Comparison of ENCODE assay signal across 1 cellular context in the genomic region with DNA sequence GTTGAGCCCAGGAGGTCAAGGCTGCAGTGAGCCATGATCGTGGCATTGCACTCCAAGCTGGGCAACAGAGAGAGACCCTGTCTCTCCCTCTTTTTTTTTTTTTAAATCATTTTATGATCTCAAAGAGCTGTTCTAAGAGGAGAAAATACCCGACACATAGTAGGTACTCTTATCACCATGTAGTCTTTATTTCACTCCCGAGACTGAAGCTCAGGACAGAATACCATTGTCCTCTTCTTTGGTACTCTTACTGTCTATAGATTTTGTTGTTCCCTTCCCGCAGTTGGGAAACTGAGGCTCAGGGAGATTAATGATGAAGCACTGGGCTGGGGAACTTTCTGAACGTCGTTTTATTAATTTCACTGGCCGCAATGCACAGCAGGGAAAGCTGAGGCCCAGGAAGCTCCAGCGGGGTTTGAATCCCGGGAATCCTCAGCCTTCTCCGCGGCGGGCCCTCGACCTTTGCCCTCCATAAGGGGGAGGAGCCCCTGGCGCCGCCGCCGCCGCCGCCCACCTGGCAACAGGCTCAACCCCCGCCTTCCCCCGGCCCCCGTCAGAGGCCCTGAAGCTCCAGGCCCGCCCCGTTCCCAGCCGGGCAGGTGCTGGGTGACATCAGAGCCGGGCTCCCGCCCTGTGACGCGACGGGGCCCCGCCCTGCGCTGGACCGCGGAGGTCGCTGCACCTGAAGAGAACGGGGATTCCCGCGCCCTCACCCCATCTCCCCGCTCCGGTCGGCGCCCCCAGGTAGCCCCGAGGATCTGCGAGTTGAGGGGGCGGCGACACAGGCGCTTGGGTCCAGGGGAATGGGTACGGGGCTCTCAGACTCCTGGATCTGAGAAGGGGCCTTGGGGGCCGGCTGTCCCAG.
TF ChIP-seq lines count a peak whose summit lies in the region.

No MANE protein-coding gene starts in this region.

TF ChIP-seq in HepG2, 621 proteins besides CTCF, POLR2A, EP300 and RAD21 (continues in another document):
- peak; percentile 57 for TF ChIP-seq PTBP1 (IDR thresholded peaks at IDR 0.05; ENCODE audit: low read depth, low read length, poor library complexity, severe bottlenecking)
- peak; percentile 84 for TF ChIP-seq NR2C2 (CRISPR knock-in tag; IDR thresholded peaks at IDR 0.05; ENCODE audit: borderline replicate concordance)
- TF ChIP-seq, protein P1, sequence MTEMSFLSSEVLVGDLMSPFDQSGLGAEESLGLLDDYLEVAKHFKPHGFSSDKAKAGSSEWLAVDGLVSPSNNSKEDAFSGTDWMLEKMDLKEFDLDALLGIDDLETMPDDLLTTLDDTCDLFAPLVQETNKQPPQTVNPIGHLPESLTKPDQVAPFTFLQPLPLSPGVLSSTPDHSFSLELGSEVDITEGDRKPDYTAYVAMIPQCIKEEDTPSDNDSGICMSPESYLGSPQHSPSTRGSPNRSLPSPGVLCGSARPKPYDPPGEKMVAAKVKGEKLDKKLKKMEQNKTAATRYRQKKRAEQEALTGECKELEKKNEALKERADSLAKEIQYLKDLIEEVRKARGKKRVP (CRISPR knock-in tag; IDR thresholded peaks at IDR 0.05): 0 out of 4 replicates have a peak, but pooled peaks of 1 of the 2 experiments have one; percentile 34
- no peak for TF ChIP-seq ZSCAN12 (CRISPR knock-in tag; IDR thresholded peaks at IDR 0.05)
- TF ChIP-seq POLR2AphosphoS5 (IDR thresholded peaks at IDR 0.05; ENCODE audit: low read depth, low read length): 0 out of 2 replicates have a peak, but pooled peaks have one; percentile 25
- 0 out of 2 replicates have a peak, but pooled peaks have one; percentile 47 for TF ChIP-seq MED13 (CRISPR knock-in tag; IDR thresholded peaks at IDR 0.05)
- TF ChIP-seq DR1 (CRISPR knock-in tag; IDR thresholded peaks at IDR 0.05): no peak
- peak; percentile 83 for TF ChIP-seq PPARG (CRISPR knock-in tag; conservative IDR thresholded peaks at IDR 0.05)
- TF ChIP-seq ZBTB21 (CRISPR knock-in tag; IDR thresholded peaks at IDR 0.05): peak; percentile 93
- TF ChIP-seq SPEN (CRISPR knock-in tag; IDR thresholded peaks at IDR 0.05; ENCODE audit: low read depth): no peak
- 0 out of 2 replicates have a peak, but pooled peaks have one; percentile 22 for TF ChIP-seq ZNF3 (CRISPR knock-in tag; IDR thresholded peaks at IDR 0.05)
- TF ChIP-seq, protein P2, sequence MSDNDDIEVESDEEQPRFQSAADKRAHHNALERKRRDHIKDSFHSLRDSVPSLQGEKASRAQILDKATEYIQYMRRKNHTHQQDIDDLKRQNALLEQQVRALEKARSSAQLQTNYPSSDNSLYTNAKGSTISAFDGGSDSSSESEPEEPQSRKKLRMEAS (IDR thresholded peaks at IDR 0.05): peak; percentile 48; the same call in 1 of the 2 replicates
- TF ChIP-seq, protein P3, sequence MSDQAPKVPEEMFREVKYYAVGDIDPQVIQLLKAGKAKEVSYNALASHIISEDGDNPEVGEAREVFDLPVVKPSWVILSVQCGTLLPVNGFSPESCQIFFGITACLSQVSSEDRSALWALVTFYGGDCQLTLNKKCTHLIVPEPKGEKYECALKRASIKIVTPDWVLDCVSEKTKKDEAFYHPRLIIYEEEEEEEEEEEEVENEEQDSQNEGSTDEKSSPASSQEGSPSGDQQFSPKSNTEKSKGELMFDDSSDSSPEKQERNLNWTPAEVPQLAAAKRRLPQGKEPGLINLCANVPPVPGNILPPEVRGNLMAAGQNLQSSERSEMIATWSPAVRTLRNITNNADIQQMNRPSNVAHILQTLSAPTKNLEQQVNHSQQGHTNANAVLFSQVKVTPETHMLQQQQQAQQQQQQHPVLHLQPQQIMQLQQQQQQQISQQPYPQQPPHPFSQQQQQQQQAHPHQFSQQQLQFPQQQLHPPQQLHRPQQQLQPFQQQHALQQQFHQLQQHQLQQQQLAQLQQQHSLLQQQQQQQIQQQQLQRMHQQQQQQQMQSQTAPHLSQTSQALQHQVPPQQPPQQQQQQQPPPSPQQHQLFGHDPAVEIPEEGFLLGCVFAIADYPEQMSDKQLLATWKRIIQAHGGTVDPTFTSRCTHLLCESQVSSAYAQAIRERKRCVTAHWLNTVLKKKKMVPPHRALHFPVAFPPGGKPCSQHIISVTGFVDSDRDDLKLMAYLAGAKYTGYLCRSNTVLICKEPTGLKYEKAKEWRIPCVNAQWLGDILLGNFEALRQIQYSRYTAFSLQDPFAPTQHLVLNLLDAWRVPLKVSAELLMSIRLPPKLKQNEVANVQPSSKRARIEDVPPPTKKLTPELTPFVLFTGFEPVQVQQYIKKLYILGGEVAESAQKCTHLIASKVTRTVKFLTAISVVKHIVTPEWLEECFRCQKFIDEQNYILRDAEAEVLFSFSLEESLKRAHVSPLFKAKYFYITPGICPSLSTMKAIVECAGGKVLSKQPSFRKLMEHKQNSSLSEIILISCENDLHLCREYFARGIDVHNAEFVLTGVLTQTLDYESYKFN (CRISPR knock-in tag; conservative IDR thresholded peaks at IDR 0.05): peak; percentile 69
- TF ChIP-seq, protein P4, sequence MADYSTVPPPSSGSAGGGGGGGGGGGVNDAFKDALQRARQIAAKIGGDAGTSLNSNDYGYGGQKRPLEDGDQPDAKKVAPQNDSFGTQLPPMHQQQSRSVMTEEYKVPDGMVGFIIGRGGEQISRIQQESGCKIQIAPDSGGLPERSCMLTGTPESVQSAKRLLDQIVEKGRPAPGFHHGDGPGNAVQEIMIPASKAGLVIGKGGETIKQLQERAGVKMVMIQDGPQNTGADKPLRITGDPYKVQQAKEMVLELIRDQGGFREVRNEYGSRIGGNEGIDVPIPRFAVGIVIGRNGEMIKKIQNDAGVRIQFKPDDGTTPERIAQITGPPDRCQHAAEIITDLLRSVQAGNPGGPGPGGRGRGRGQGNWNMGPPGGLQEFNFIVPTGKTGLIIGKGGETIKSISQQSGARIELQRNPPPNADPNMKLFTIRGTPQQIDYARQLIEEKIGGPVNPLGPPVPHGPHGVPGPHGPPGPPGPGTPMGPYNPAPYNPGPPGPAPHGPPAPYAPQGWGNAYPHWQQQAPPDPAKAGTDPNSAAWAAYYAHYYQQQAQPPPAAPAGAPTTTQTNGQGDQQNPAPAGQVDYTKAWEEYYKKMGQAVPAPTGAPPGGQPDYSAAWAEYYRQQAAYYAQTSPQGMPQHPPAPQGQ (CRISPR knock-in tag; IDR thresholded peaks at IDR 0.05; ENCODE audit: borderline replicate concordance): no peak
- peak; percentile 48; the same call in 1 of the 2 replicates for TF ChIP-seq KDM2A (CRISPR knock-in tag; IDR thresholded peaks at IDR 0.05; ENCODE audit: borderline replicate concordance, low read depth)
- TF ChIP-seq ZNF543 (CRISPR knock-in tag; IDR thresholded peaks at IDR 0.05): no peak
- peak; percentile 84; the same call in 1 of the 2 replicates for TF ChIP-seq ZKSCAN1 (IDR thresholded peaks at IDR 0.05; ENCODE audit: low read length)
- TF ChIP-seq, protein P5, sequence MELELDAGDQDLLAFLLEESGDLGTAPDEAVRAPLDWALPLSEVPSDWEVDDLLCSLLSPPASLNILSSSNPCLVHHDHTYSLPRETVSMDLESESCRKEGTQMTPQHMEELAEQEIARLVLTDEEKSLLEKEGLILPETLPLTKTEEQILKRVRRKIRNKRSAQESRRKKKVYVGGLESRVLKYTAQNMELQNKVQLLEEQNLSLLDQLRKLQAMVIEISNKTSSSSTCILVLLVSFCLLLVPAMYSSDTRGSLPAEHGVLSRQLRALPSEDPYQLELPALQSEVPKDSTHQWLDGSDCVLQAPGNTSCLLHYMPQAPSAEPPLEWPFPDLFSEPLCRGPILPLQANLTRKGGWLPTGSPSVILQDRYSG (CRISPR knock-in tag; IDR thresholded peaks at IDR 0.05): no peak
- TF ChIP-seq, protein P6, sequence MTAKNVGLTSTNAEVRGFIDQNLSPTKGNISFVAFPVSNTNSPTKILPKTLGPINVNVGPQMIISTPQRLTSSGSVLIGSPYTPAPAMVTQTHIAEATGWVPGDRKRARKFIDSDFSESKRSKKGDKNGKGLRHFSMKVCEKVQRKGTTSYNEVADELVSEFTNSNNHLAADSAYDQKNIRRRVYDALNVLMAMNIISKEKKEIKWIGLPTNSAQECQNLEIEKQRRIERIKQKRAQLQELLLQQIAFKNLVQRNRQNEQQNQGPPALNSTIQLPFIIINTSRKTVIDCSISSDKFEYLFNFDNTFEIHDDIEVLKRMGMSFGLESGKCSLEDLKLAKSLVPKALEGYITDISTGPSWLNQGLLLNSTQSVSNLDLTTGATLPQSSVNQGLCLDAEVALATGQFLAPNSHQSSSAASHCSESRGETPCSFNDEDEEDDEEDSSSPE (CRISPR knock-in tag; IDR thresholded peaks at IDR 0.05): peak; percentile 28; the same call in 1 of the 2 replicates
- peak; percentile 50; the same call in 1 of the 2 replicates for TF ChIP-seq NR2F6 (IDR thresholded peaks at IDR 0.05)
- peak; percentile 69; the same call in 1 of the 2 replicates for TF ChIP-seq NR2F6 (CRISPR knock-in tag; IDR thresholded peaks at IDR 0.05)
- TF ChIP-seq ZNF766 (CRISPR knock-in tag; IDR thresholded peaks at IDR 0.05; ENCODE audit: borderline replicate concordance): no peak
- TF ChIP-seq HOXA3 (CRISPR knock-in tag; IDR thresholded peaks at IDR 0.05): peak; percentile 82
- TF ChIP-seq ZFY (CRISPR knock-in tag; IDR thresholded peaks at IDR 0.05): peak; percentile 12; the same call in 1 of the 2 replicates
- no peak for TF ChIP-seq KLF11 (CRISPR knock-in tag; IDR thresholded peaks at IDR 0.05)
- TF ChIP-seq, protein P7, sequence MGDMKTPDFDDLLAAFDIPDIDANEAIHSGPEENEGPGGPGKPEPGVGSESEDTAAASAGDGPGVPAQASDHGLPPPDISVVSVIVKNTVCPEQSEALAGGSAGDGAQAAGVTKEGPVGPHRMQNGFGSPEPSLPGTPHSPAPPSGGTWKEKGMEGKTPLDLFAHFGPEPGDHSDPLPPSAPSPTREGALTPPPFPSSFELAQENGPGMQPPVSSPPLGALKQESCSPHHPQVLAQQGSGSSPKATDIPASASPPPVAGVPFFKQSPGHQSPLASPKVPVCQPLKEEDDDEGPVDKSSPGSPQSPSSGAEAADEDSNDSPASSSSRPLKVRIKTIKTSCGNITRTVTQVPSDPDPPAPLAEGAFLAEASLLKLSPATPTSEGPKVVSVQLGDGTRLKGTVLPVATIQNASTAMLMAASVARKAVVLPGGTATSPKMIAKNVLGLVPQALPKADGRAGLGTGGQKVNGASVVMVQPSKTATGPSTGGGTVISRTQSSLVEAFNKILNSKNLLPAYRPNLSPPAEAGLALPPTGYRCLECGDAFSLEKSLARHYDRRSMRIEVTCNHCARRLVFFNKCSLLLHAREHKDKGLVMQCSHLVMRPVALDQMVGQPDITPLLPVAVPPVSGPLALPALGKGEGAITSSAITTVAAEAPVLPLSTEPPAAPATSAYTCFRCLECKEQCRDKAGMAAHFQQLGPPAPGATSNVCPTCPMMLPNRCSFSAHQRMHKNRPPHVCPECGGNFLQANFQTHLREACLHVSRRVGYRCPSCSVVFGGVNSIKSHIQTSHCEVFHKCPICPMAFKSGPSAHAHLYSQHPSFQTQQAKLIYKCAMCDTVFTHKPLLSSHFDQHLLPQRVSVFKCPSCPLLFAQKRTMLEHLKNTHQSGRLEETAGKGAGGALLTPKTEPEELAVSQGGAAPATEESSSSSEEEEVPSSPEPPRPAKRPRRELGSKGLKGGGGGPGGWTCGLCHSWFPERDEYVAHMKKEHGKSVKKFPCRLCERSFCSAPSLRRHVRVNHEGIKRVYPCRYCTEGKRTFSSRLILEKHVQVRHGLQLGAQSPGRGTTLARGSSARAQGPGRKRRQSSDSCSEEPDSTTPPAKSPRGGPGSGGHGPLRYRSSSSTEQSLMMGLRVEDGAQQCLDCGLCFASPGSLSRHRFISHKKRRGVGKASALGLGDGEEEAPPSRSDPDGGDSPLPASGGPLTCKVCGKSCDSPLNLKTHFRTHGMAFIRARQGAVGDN (CRISPR knock-in tag; IDR thresholded peaks at IDR 0.05): peak; percentile 57
- no peak for TF ChIP-seq MLLT10 (CRISPR knock-in tag; IDR thresholded peaks at IDR 0.05)
- TF ChIP-seq, protein P8, sequence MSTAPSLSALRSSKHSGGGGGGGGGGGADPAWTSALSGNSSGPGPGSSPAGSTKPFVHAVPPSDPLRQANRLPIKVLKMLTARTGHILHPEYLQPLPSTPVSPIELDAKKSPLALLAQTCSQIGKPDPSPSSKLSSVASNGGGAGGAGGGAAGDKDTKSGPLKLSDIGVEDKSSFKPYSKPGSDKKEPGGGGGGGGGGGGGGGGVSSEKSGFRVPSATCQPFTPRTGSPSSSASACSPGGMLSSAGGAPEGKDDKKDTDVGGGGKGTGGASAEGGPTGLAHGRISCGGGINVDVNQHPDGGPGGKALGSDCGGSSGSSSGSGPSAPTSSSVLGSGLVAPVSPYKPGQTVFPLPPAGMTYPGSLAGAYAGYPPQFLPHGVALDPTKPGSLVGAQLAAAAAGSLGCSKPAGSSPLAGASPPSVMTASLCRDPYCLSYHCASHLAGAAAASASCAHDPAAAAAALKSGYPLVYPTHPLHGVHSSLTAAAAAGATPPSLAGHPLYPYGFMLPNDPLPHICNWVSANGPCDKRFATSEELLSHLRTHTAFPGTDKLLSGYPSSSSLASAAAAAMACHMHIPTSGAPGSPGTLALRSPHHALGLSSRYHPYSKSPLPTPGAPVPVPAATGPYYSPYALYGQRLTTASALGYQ (CRISPR knock-in tag; IDR thresholded peaks at IDR 0.05): no peak
- TF ChIP-seq, protein P9, sequence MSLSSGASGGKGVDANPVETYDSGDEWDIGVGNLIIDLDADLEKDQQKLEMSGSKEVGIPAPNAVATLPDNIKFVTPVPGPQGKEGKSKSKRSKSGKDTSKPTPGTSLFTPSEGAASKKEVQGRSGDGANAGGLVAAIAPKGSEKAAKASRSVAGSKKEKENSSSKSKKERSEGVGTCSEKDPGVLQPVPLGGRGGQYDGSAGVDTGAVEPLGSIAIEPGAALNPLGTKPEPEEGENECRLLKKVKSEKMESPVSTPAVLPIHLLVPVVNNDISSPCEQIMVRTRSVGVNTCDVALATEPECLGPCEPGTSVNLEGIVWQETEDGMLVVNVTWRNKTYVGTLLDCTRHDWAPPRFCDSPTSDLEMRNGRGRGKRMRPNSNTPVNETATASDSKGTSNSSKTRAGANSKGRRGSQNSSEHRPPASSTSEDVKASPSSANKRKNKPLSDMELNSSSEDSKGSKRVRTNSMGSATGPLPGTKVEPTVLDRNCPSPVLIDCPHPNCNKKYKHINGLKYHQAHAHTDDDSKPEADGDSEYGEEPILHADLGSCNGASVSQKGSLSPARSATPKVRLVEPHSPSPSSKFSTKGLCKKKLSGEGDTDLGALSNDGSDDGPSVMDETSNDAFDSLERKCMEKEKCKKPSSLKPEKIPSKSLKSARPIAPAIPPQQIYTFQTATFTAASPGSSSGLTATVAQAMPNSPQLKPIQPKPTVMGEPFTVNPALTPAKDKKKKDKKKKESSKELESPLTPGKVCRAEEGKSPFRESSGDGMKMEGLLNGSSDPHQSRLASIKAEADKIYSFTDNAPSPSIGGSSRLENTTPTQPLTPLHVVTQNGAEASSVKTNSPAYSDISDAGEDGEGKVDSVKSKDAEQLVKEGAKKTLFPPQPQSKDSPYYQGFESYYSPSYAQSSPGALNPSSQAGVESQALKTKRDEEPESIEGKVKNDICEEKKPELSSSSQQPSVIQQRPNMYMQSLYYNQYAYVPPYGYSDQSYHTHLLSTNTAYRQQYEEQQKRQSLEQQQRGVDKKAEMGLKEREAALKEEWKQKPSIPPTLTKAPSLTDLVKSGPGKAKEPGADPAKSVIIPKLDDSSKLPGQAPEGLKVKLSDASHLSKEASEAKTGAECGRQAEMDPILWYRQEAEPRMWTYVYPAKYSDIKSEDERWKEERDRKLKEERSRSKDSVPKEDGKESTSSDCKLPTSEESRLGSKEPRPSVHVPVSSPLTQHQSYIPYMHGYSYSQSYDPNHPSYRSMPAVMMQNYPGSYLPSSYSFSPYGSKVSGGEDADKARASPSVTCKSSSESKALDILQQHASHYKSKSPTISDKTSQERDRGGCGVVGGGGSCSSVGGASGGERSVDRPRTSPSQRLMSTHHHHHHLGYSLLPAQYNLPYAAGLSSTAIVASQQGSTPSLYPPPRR (CRISPR knock-in tag; IDR thresholded peaks at IDR 0.05; ENCODE audit: borderline replicate concordance): peak; percentile 25; the same call in 1 of the 2 replicates
- no peak for TF ChIP-seq HNRNPH1 (optimal IDR thresholded peaks at IDR 0.05; ENCODE audit: low read depth, low read length)
